9 cellular contexts compared by ENCODE assay signal in genomic region chr1:204685236-204686006, GRCh38. TPM values are rescaled to one million over a fixed set of nuclear protein-coding genes. Genes with fewer than 3 reads are reported as not detected.
DNase-seq lines count a peak whose midpoint lies in the region; ATAC-seq, FAIRE-seq and TF ChIP-seq lines count a peak whose summit lies in the region.
"Had no signal": no experiment of that assay in that cellular context is flagged by ENCODE, and none has a peak within 500 bp of the region (broad histone marks: within the 10 kb centered on the region; RNA-seq: fewer than 3 reads in every experiment).

Gene LRRN2 (minus strand): TSS chr1:204685738. CDS start chr1:204619992, 65,746 bp downstream.

- no peak for TF ChIP-seq CTCF in CD14-positive monocyte (IDR thresholded peaks at IDR 0.05)

- no peak within 1 kb of the TSS for H3K27ac ChIP-seq in small intestine (ENCODE audit: low read depth in 1 of 2, low read length in 1 of 2)

- H3K27me3 Mint-ChIP-seq in activated T-helper 17 cell treated with anti-CD3 and anti-CD28 coated beads, Interleukin-2, amount 50 U/mL, for 72 hours, result peaks cover 55% of the 10 kb centered on the region
- peaks cover 36 to 46% (median 38%) of the 10 kb centered on the region in 3 donors for H3K27me3 Mint-ChIP-seq in CD14-positive monocyte (ENCODE audit: low read depth in 3 of 3)

- WGBS in small intestine, 3 donors, result 2 to 4% (median 2%) methylated on average over 46 to 84 of the region's 84 CpGs

- ATAC-seq in activated T-helper 17 cell treated with anti-CD3 and anti-CD28 coated beads, Interleukin-2, amount 50 U/mL, for 72 hours (replicated peaks), result no peak
- no peak for ATAC-seq in HG02870 (IDR thresholded peaks at IDR 0.05; ENCODE audit: unreplicated experiment)

- no peak within 1 kb of the TSS for H3K27ac Mint-ChIP-seq in activated T-helper 17 cell treated with anti-CD3 and anti-CD28 coated beads, Interleukin-2, amount 50 U/mL, for 72 hours
- peak within 1 kb of the TSS in 1 of 7 donors; percentile 39 for H3K27ac Mint-ChIP-seq in CD14-positive monocyte
- H3K27ac Mint-ChIP-seq: CD4-positive, CD25-positive, alpha-beta regulatory T cell had no signal

- DNase-seq in NCI-H748 (lab: John Stamatoyannopoulos, UW; ENCODE audit: unreplicated experiment) (peak; percentile 50), NCI-H748 treated with DMSO at 0.1 percent for 48 hours (lab: John Stamatoyannopoulos, UW) (no peak), small intestine (peak; percentile 3), CD14-positive monocyte (ENCODE audit: low spot score) (no peak), RKO (ENCODE audit: low spot score) (no peak)

- H3K36me3 Mint-ChIP-seq in activated T-helper 17 cell treated with anti-CD3 and anti-CD28 coated beads, Interleukin-2, amount 50 U/mL, for 72 hours (ENCODE audit: low read depth), result no peaks in the 10 kb centered on the region
- no peaks in the 10 kb centered on the region for H3K36me3 Mint-ChIP-seq in CD14-positive monocyte
- H3K36me3 Mint-ChIP-seq: CD4-positive, CD25-positive, alpha-beta regulatory T cell had no signal

- H3K9me3 Mint-ChIP-seq in activated T-helper 17 cell treated with anti-CD3 and anti-CD28 coated beads, Interleukin-2, amount 50 U/mL, for 72 hours, result no peaks in the 10 kb centered on the region
- peaks cover 0 to 6% (median 2%) of the 10 kb centered on the region in 7 donors for H3K9me3 Mint-ChIP-seq in CD14-positive monocyte
- H3K9me3 Mint-ChIP-seq: CD4-positive, CD25-positive, alpha-beta regulatory T cell had no signal

- peaks cover 7 to 12% of the 10 kb centered on the region in 2 donors for H3K27me3 ChIP-seq in small intestine (ENCODE audit: control insufficient read depth in 2 of 2, insufficient read depth in 2 of 2, low read length in 2 of 2)

- H3K4me1 ChIP-seq in small intestine (ENCODE audit: control insufficient read depth in 2 of 2, insufficient read depth in 1 of 2, low read depth in 1 of 2, low read length in 1 of 2), result no peaks in the 10 kb centered on the region

- H3K4me3 Mint-ChIP-seq in activated T-helper 17 cell treated with anti-CD3 and anti-CD28 coated beads, Interleukin-2, amount 50 U/mL, for 72 hours, result peak within 1 kb of the TSS; percentile 37
- peak within 1 kb of the TSS in 1 of 2 donors; percentile 84 for H3K4me3 Mint-ChIP-seq in CD14-positive monocyte

- H3K9me3 ChIP-seq in iPS-18c (ENCODE audit: control insufficient read depth, insufficient read depth, low read length) (no peaks in the 10 kb centered on the region), small intestine (ENCODE audit: control insufficient read depth, low read depth) (no peaks in the 10 kb centered on the region)

- no peaks in the 10 kb centered on the region for H3K36me3 ChIP-seq in small intestine (ENCODE audit: control insufficient read depth in 2 of 2, insufficient read depth in 2 of 2, low read length in 2 of 2)

- H3K4me3 ChIP-seq in iPS-18c (ENCODE audit: insufficient read depth, low read depth, low read length) (peak within 1 kb of the TSS; percentile 69), small intestine (ENCODE audit: low read depth in 1 of 2, low read length in 2 of 2) (peak within 1 kb of the TSS; percentile 22 to 25)

- no peak for FAIRE-seq in small intestine (lab: Jason Lieb, UNC)

- intact Hi-C loops in CD14-positive monocyte (cut with micrococcal nuclease), result no loop called here

- H3K4me1 Mint-ChIP-seq in activated T-helper 17 cell treated with anti-CD3 and anti-CD28 coated beads, Interleukin-2, amount 50 U/mL, for 72 hours, result no peaks in the 10 kb centered on the region
- H3K4me1 Mint-ChIP-seq in CD14-positive monocyte, result peaks cover 12% of the 10 kb centered on the region

RNA-seq across cellular contexts. Expression of gene LRRN2, which starts in this region (rescaled TPM):
- total RNA-seq in activated T-helper 17 cell treated with anti-CD3 and anti-CD28 coated beads, Interleukin-2, amount 50 U/mL, for 72 hours, result not detected
- polyA plus RNA-seq in small intestine, result 1 to 10 TPM in 1 of 3 donors, not detected in 2; 3.0 TPM
- polyA plus RNA-seq in CD14-positive monocyte, result not detected
- total RNA-seq: CD4-positive, CD25-positive, alpha-beta regulatory T cell had no signal

Comparison
In these comparisons a context has a peak if more than half of its experiments do, and no peak if none do; other contexts are left out.
1. DNase-seq: peak in NCI-H748 (single experiment) and small intestine (single experiment); none in NCI-H748 treated with DMSO at 0.1 percent for 48 hours (single experiment), CD14-positive monocyte (single experiment) and RKO (single experiment).